8 cellular contexts compared by ENCODE assay signal in the genomic region with DNA sequence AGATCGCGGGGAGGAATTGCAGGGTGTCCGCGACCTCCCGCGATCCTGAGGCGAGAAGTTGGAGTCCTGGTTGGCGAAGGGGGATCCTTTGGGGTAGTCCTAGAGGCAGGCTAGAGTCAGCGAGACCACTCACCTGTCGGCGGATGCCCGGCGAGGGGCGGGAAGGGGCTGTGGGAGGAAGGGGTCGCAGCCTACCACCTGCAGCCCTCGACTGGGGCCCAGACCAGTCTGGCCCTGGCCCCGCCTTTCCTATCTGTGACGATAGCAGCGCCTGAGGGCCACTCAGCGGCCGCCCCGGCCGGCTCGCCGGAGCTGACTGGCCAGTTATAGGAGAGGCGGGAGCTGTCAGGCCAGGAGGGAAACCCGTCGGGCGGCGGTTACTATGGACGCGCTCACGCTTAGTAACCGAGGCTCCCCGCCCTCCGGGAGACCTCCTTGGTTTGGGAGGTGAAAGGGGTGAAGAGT. TPM values are rescaled to one million over a fixed set of nuclear protein-coding genes. Genes with fewer than 3 reads are reported as not detected.
DNase-seq lines count a peak whose midpoint lies in the region; ATAC-seq and TF ChIP-seq lines count a peak whose summit lies in the region.

TSS of gene TEKT3 (minus strand) at position 213 of the 465 bp plus-strand sequence. CDS start 10,012 bp downstream, outside the sequence.

- no peak within 1 kb of the TSS for H3K27ac ChIP-seq in CD8-positive, alpha-beta T cell (ENCODE audit: low read depth, low read length)
- H3K27ac ChIP-seq in left ventricle myocardium inferior (replicated peaks) (no peak within 1 kb of the TSS), ovary (no peak within 1 kb of the TSS)

- ATAC-seq in CD8-positive, alpha-beta T cell: no peak
- ATAC-seq in HG03039 (IDR thresholded peaks at IDR 0.05; ENCODE audit: unreplicated experiment) (no peak), HG03520 (IDR thresholded peaks at IDR 0.05; ENCODE audit: unreplicated experiment) (no peak)

- H3K4me1 Mint-ChIP-seq in CD8-positive, alpha-beta T cell (ENCODE audit: low read depth): peaks cover 10% of the 10 kb centered on the region

- POLR2A ChIA-PET in CD8-positive, alpha-beta T cell (lab: Charles Lee): no interaction called here

- H3K9me3 ChIP-seq in CD8-positive, alpha-beta T cell (ENCODE audit: low read length): no peaks in the 10 kb centered on the region
- H3K9me3 ChIP-seq in left ventricle myocardium inferior (replicated peaks): peaks cover 2% of the 10 kb centered on the region
- no peaks in the 10 kb centered on the region for H3K9me3 ChIP-seq in ovary

- peak within 1 kb of the TSS; percentile 75 for H3K4me3 Mint-ChIP-seq in CD8-positive, alpha-beta T cell

- no peak for TF ChIP-seq RAD21 in Ishikawa (IDR thresholded peaks at IDR 0.05; ENCODE audit: low read depth)

- H3K9me3 Mint-ChIP-seq in CD8-positive, alpha-beta T cell: peaks cover 2% of the 10 kb centered on the region

- peaks cover 59% of the 10 kb centered on the region for H3K27me3 Mint-ChIP-seq in CD8-positive, alpha-beta T cell (ENCODE audit: low read depth)

- TF ChIP-seq POLR2A in ovary (IDR thresholded peaks at IDR 0.05): no peak

- no peak for TF ChIP-seq CTCF in CD8-positive, alpha-beta T cell (IDR thresholded peaks at IDR 0.05)
- no peak for TF ChIP-seq CTCF in astrocyte of the cerebellum (IDR thresholded peaks at IDR 0.05; ENCODE audit: low read depth, low read length, missing control alignments)
- TF ChIP-seq CTCF in left ventricle myocardium inferior (IDR thresholded peaks at IDR 0.05; ENCODE audit: borderline replicate concordance): no peak
- TF ChIP-seq CTCF in ovary (IDR thresholded peaks at IDR 0.05): no peak

- in situ Hi-C loops in astrocyte of the cerebellum (cut with HindIII; ENCODE audit: low sequenced_read_pairs): no loop called here

- CTCF ChIA-PET in CD8-positive, alpha-beta T cell (lab: Charles Lee): no interaction called here

- peaks cover 6% of the 10 kb centered on the region for H3K27me3 ChIP-seq in CD8-positive, alpha-beta T cell (ENCODE audit: insufficient read depth, low read length)
- H3K27me3 ChIP-seq in left ventricle myocardium inferior (ENCODE audit: low read depth) (peaks cover 44% of the 10 kb centered on the region), ovary (no peaks in the 10 kb centered on the region)

- no peak for DNase-seq in CD8-positive, alpha-beta T cell
- DNase-seq in astrocyte of the cerebellum (ENCODE audit: low read depth): peak; percentile 23
- DNase-seq in left ventricle myocardium inferior: peak; percentile 90
- peak; percentile 79 to 90 (median 84) for DNase-seq in ovary
- no peak for DNase-seq in AML-193 (lab: John Stamatoyannopoulos, UW)

- WGBS in ovary, 3 donors: 0 to 1% (median 0%) methylated on average over 35 to 36 of the region's 36 CpGs

- no peak within 1 kb of the TSS for H3K27ac Mint-ChIP-seq in CD8-positive, alpha-beta T cell

- H3K36me3 ChIP-seq in CD8-positive, alpha-beta T cell (ENCODE audit: insufficient read depth, low read length): no peaks in the 10 kb centered on the region
- H3K36me3 ChIP-seq in left ventricle myocardium inferior: no peaks in the 10 kb centered on the region
- H3K36me3 ChIP-seq in ovary: no peaks in the 10 kb centered on the region

- TF ChIP-seq EP300 in Ishikawa (IDR thresholded peaks at IDR 0.05; ENCODE audit: borderline replicate concordance) (no peak), ovary (IDR thresholded peaks at IDR 0.05) (no peak)

- intact Hi-C loops in CD8-positive, alpha-beta T cell (cut with DNase I, micrococcal nuclease): no loop called here
- intact Hi-C loops in left ventricle myocardium inferior (cut with micrococcal nuclease): no loop called here
- intact Hi-C loops in ovary (cut with DNase I): loop anchor here in 1 of 4 donors (5.0 kb wide), 1 partner anchor 74 kb away; the partner anchor contains the start of gene PMP22

- H3K36me3 Mint-ChIP-seq in CD8-positive, alpha-beta T cell: no peaks in the 10 kb centered on the region

- H3K4me3 ChIP-seq in CD8-positive, alpha-beta T cell (ENCODE audit: low read depth, low read length): no peak within 1 kb of the TSS
- H3K4me3 ChIP-seq in astrocyte of the cerebellum (ENCODE audit: low read depth, low read length) (peak within 1 kb of the TSS; percentile 51), left ventricle myocardium inferior (peak within 1 kb of the TSS; percentile 69), ovary (peak within 1 kb of the TSS; percentile 50)

- H3K4me1 ChIP-seq in CD8-positive, alpha-beta T cell (ENCODE audit: insufficient read depth, low read length): no peaks in the 10 kb centered on the region
- H3K4me1 ChIP-seq in left ventricle myocardium inferior: peaks cover 13% of the 10 kb centered on the region
- peaks cover 2% of the 10 kb centered on the region for H3K4me1 ChIP-seq in ovary (ENCODE audit: insufficient read depth)

TF ChIP-seq in Ishikawa, 13 proteins besides CTCF, POLR2A, EP300 and RAD21:
- TF ChIP-seq EGR1 (IDR thresholded peaks at IDR 0.05) (no peak), CEBPB (IDR thresholded peaks at IDR 0.05) (no peak), CREB1 (IDR thresholded peaks at IDR 0.05; ENCODE audit: low read depth) (peak; percentile 80)
- TF ChIP-seq, protein P1, sequence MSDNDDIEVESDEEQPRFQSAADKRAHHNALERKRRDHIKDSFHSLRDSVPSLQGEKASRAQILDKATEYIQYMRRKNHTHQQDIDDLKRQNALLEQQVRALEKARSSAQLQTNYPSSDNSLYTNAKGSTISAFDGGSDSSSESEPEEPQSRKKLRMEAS (IDR thresholded peaks at IDR 0.05): peak; percentile 35; the same call in 1 of the 2 replicates

RNA-seq across cellular contexts. Expression of gene TEKT3, which starts in this region (rescaled TPM):
- under 1 TPM in 1 of 2 experiments, not detected in 1; 0.28 TPM for total RNA-seq in CD8-positive, alpha-beta T cell
- 0.49 TPM for total RNA-seq in left ventricle myocardium inferior
- total RNA-seq in ovary: 1 to 10 TPM in 6 of 7 donors, under 1 TPM in 1; 0.72 to 3.6 (median 1.6) TPM
- 1 to 10 TPM; 1.0 to 4.0 TPM for polyA plus RNA-seq in ovary

Comparison
In these comparisons a context has a peak if more than half of its experiments do, and no peak if none do; other contexts are left out.
1. Peak in DNase-seq and H3K4me3 ChIP-seq in left ventricle myocardium inferior; RNA of the gene not detected or under 1 TPM.
2. DNase-seq: peak in astrocyte of the cerebellum (single experiment) and ovary (5 of 5); none in CD8-positive, alpha-beta T cell (0 of 7) and AML-193 (0 of 2).